8 cellular contexts compared by ENCODE assay signal in the genomic region with DNA sequence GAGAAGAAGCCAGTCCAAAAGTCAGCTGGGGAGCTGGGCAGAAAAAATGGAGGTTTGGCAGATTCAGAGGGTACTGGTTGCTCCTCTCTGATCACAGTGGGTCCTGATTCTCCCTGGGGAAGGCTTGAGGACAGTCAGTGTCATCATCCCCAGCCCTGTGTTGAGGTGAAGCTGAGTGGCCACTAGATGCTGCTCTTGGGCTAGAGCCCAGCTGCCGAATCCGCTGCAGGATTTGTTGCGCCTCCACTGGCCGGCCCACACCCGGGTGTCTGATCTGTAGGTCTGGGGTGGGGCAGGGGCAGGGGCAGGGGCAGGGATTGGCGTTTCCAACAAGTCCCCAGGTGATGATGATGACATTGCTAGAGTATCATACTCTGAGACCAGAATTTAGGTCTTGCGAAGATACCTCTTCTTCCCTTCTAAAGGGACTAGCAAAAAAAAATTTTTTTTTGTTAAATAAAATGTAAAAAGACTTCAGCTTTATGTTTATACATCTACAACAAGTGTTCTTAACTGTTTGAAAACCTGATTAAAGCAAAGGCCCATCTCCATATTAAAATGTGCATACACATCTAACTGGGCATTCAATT.
DNase-seq lines count a peak whose midpoint lies in the region; ATAC-seq, FAIRE-seq and TF ChIP-seq lines count a peak whose summit lies in the region.

No MANE protein-coding gene starts in this region.

- no peak overlapping the region for H3K9ac ChIP-seq in H1 (replicated peaks in 1 of 4; ENCODE audit: extremely low read depth in 1 of 4, low read depth in 3 of 4, low read length in 3 of 4)

- no peak overlapping the region for H3K18ac ChIP-seq in H1 (ENCODE audit: extremely low read depth, low read length)

- no peak overlapping the region for H4K5ac ChIP-seq in H1 (ENCODE audit: insufficient read length, low read depth, low read length)

- no peaks in the 10 kb centered on the region for H3K9me3 ChIP-seq in H1 (ENCODE audit: insufficient read depth in 2 of 2, low read depth in 1 of 2, low read length in 1 of 2)

- H3K79me1 ChIP-seq in H1 (ENCODE audit: low read depth, low read length), result no peaks in the 10 kb centered on the region

- TF ChIP-seq CTCF in AG10803 (conservative IDR thresholded peaks at IDR 0.05; ENCODE audit: low read length), result peak; percentile 86
- peak; percentile 95 to 98 (median 97) for TF ChIP-seq CTCF in H1 (IDR thresholded peaks at IDR 0.05; ENCODE audit: control extremely low read depth in 1 of 3, insufficient read depth in 1 of 3, low read depth in 1 of 3, low read length in 3 of 3)

- POLR2A ChIA-PET in H1 (lab: Charles Lee; ENCODE audit: partially characterized antibody), result interaction anchor here (0.9 to 1.2 kb wide), 2 partner anchors 11 to 62 kb away, joined by 3 read pairs; no protein-coding TSS in a partner anchor

- no peak overlapping the region for H2AK5ac ChIP-seq in H1 (ENCODE audit: low read depth, low read length)

- H2BK15ac ChIP-seq in H1 (ENCODE audit: low read length), result no peak overlapping the region

- H2BK12ac ChIP-seq in H1 (ENCODE audit: low read depth, low read length), result no peak overlapping the region

- no peak overlapping the region for H4K8ac ChIP-seq in H1 (ENCODE audit: extremely low read depth, insufficient read depth, low read length)

- WGBS in H1 (ENCODE audit: extremely low coverage in 1 of 2, insufficient coverage in 1 of 2, insufficient read length in 1 of 2, insufficient replicate concordance in 2 of 2, low coverage in 1 of 2, low lambda C conversion rate in 2 of 2, missing lambda C conversion rate in 1 of 2), 2 experiments, result 42% methylated on average over 7 of the region's 7 CpGs; no CpG with 5 or more reads in 1 of the 2 experiments

- no peak overlapping the region for H3K4me2 ChIP-seq in H1 (ENCODE audit: insufficient read depth in 1 of 2, low read depth in 2 of 2, low read length in 2 of 2)

- H3K4me1 ChIP-seq in H1 (replicated peaks in 1 of 4; ENCODE audit: control insufficient read depth in 3 of 4, insufficient read depth in 4 of 4, low read length in 3 of 4), result no peaks in the 10 kb centered on the region; a peak in 1 of 7 replicates

- H3K27ac ChIP-seq in H1 (ENCODE audit: low read depth, low read length), result no peak overlapping the region

- H3K4me3 ChIP-seq in AG10803 (ENCODE audit: low read length) (no peak overlapping the region), H1 (ENCODE audit: extremely low read depth in 1 of 4, insufficient read depth in 2 of 4, low read depth in 3 of 4, low read length in 4 of 4) (no peak overlapping the region)

- CTCF ChIA-PET in H1 (lab: Charles Lee; ENCODE audit: partially characterized antibody), result interaction anchor here (0.5 to 68.7 kb wide), 25 partner anchors 7 to 402 kb away, joined by 3 to 1740 read pairs (median 5); partner anchors contain the start of genes HMGXB3, SLC26A2 and TIGD6

- no peak overlapping the region for H2BK120ac ChIP-seq in H1 (replicated peaks; ENCODE audit: low read depth, low read length)

- H3K4ac ChIP-seq in H1 (replicated peaks; ENCODE audit: insufficient read length, low read depth, low read length), result no peak overlapping the region

- H3K27me3 ChIP-seq in H1 (replicated peaks in 1 of 4; ENCODE audit: control insufficient read depth in 3 of 4, extremely low read depth in 1 of 4, insufficient read depth in 3 of 4, low read length in 3 of 4), result no peaks in the 10 kb centered on the region

- peak; percentile 58 for DNase-seq in AG10803 (ENCODE audit: low read depth)
- peak; percentile 67 for DNase-seq in H54 (ENCODE audit: insufficient read length, low spot score)
- peak; percentile 69 for DNase-seq in OCI-M1 (lab: John Stamatoyannopoulos, UW)
- peak; percentile 41 to 78 for DNase-seq in H1 (ENCODE audit: low read depth in 1 of 2, low spot score in 2 of 2)
- peak; percentile 63 for DNase-seq in midbrain (lab: John Stamatoyannopoulos, UW)
- no peak for DNase-seq in stimulated activated naive CD4-positive, alpha-beta T cell treated with Interleukin-2 at 50 U/mL for 16 hours (lab: John Stamatoyannopoulos, UW)

- no peak overlapping the region for H2BK5ac ChIP-seq in H1 (ENCODE audit: low read depth, low read length)

- no peak overlapping the region for H3K14ac ChIP-seq in H1 (ENCODE audit: insufficient read length)

- peaks cover 0 to 2% (median 0%) of the 10 kb centered on the region in 4 experiments; a peak in 2 of 8 replicates for H3K36me3 ChIP-seq in H1 (ENCODE audit: control insufficient read depth in 2 of 4, insufficient read depth in 4 of 4, low read length in 3 of 4)

- FAIRE-seq in H54 (lab: Jason Lieb, UNC) (no peak), H1 (lab: Jason Lieb, UNC) (no peak)

- H2BK20ac ChIP-seq in H1 (ENCODE audit: low read length), result no peak overlapping the region

- no peak overlapping the region for H3K23ac ChIP-seq in H1 (ENCODE audit: insufficient read length)

- ATAC-seq in HG03159 (IDR thresholded peaks at IDR 0.05; ENCODE audit: unreplicated experiment) (no peak), HG03469 (IDR thresholded peaks at IDR 0.05; ENCODE audit: unreplicated experiment) (no peak)

- H2AFZ ChIP-seq in H1 (ENCODE audit: low read length), result no peak overlapping the region

- H3K23me2 ChIP-seq in H1 (ENCODE audit: low read depth, low read length), result no peaks in the 10 kb centered on the region

- no peak overlapping the region for H4K91ac ChIP-seq in H1 (replicated peaks; ENCODE audit: insufficient read length, low read length)

- TF ChIP-seq EP300 in H1 (IDR thresholded peaks at IDR 0.05; ENCODE audit: borderline replicate concordance in 1 of 2, low read depth in 2 of 2, low read length in 2 of 2), result no peak

- no peaks in the 10 kb centered on the region for H3K79me2 ChIP-seq in H1 (ENCODE audit: control insufficient read depth in 1 of 2, insufficient read depth in 2 of 2, low read length in 2 of 2)

- H3K56ac ChIP-seq in H1 (replicated peaks; ENCODE audit: insufficient read length, low read depth, low read length), result no peak overlapping the region

- TF ChIP-seq POLR2A in H54 (IDR thresholded peaks at IDR 0.05; ENCODE audit: low read depth, low read length), result no peak
- TF ChIP-seq POLR2A in H1 (IDR thresholded peaks at IDR 0.05; ENCODE audit: control extremely low read depth in 1 of 2, low read depth in 2 of 2, low read length in 2 of 2), result no peak

- TF ChIP-seq RAD21 in H1 (IDR thresholded peaks at IDR 0.05 in 1 of 2, conservative IDR thresholded peaks at IDR 0.05 in 1 of 2; ENCODE audit: low read depth in 2 of 2, low read length in 2 of 2), result peak; percentile 90 to 91

- no peaks in the 10 kb centered on the region for H4K20me1 ChIP-seq in H1 (replicated peaks in 1 of 2; ENCODE audit: control insufficient read depth in 1 of 2, insufficient read depth in 2 of 2, low read length in 2 of 2)

TF ChIP-seq in H1, 55 proteins besides CTCF, POLR2A, EP300 and RAD21:
- TF ChIP-seq YY1 (IDR thresholded peaks at IDR 0.05; ENCODE audit: low read depth, low read length), result no peak
- no peak for TF ChIP-seq ZNF274 (IDR thresholded peaks at IDR 0.05; ENCODE audit: borderline replicate concordance, extremely low read depth, low read length)
- TF ChIP-seq CREB1 (IDR thresholded peaks at IDR 0.05), result peak; percentile 70; the same call in 1 of the 2 replicates
- no peak for TF ChIP-seq FOSL1 (IDR thresholded peaks at IDR 0.05; ENCODE audit: insufficient read depth, low read depth, low read length)
- TF ChIP-seq RFX5 (IDR thresholded peaks at IDR 0.05; ENCODE audit: borderline replicate concordance, low read depth, low read length), result no peak
- TF ChIP-seq GABPA (IDR thresholded peaks at IDR 0.05; ENCODE audit: borderline replicate concordance, insufficient read depth, low read length), result no peak
- TF ChIP-seq MAX (IDR thresholded peaks at IDR 0.05), result no peak
- TF ChIP-seq, protein P1, sequence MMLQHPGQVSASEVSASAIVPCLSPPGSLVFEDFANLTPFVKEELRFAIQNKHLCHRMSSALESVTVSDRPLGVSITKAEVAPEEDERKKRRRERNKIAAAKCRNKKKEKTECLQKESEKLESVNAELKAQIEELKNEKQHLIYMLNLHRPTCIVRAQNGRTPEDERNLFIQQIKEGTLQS (IDR thresholded peaks at IDR 0.05; ENCODE audit: insufficient read depth, low read depth, low read length), result peak; percentile 67; the same call in 1 of the 2 replicates
- no peak for TF ChIP-seq RNF2 (IDR thresholded peaks at IDR 0.05; ENCODE audit: borderline replicate concordance, low read depth, low read length, missing control alignments, poor library complexity, severe bottlenecking)
- TF ChIP-seq NRF1 (IDR thresholded peaks at IDR 0.05; ENCODE audit: low read depth, low read length), result no peak
- TF ChIP-seq SRF (IDR thresholded peaks at IDR 0.05; ENCODE audit: low read depth, low read length), result no peak
- 0 out of 2 replicates have a peak, but pooled peaks have one; percentile 36 for TF ChIP-seq CEBPB (IDR thresholded peaks at IDR 0.05; ENCODE audit: low read depth, low read length)
- TF ChIP-seq GTF2F1 (IDR thresholded peaks at IDR 0.05; ENCODE audit: borderline replicate concordance, low read depth, low read length), result no peak
- TF ChIP-seq TBP (IDR thresholded peaks at IDR 0.05; ENCODE audit: low read depth, low read length), result peak; percentile 21; the same call in 1 of the 2 replicates
- TF ChIP-seq JUN (IDR thresholded peaks at IDR 0.05; ENCODE audit: low read depth, low read length), result no peak
- no peak for TF ChIP-seq RBBP5 (IDR thresholded peaks at IDR 0.05; ENCODE audit: borderline replicate concordance, low read depth, low read length)
- no peak for TF ChIP-seq SIX5 (IDR thresholded peaks at IDR 0.05; ENCODE audit: low read depth, low read length)
- TF ChIP-seq SP1 (IDR thresholded peaks at IDR 0.05; ENCODE audit: low read depth, low read length), result no peak
